8 cellular contexts compared by ENCODE assay signal in genomic region chr16:14070877-14071575, GRCh38.
A peak's percentile ranks its signal among the peaks of the same experiment; 100 is the strongest.
DNase-seq lines count a peak whose midpoint lies in the region; ATAC-seq lines count a peak whose summit lies in the region.

Gene MRTFB, plus strand, starts transcription at chr16:14071319. Its CDS starts 69,288 bp downstream, at chr16:14140607.

- DNase-seq in Ammon's horn (ENCODE audit: low spot score), result peak; percentile 57
- peak; percentile 81 for DNase-seq in NCI-H774 (lab: John Stamatoyannopoulos, UW)
- DNase-seq in activated CD8-positive, alpha-beta memory T cell treated with anti-CD3 and anti-CD28 coated beads for 24 hours, result peak; percentile 95
- DNase-seq in effector CD8-positive, alpha-beta T cell (lab: John Stamatoyannopoulos, UW), result peak; percentile 71
- DNase-seq in medulla oblongata (ENCODE audit: extremely low spot score), result peak; percentile 38
- DNase-seq in stimulated activated CD8-positive, alpha-beta memory T cell treated with anti-CD3 and anti-CD28 coated beads, Interleukin-12 subunit alpha, Interleukin-12 subunit beta, amount 100 ng/mL, for 1 hour (ENCODE audit: low read depth), result peak; percentile 56

- ATAC-seq in GM19043 (IDR thresholded peaks at IDR 0.05; ENCODE audit: low read depth, unreplicated experiment) (peak; percentile 76), HG03342 (IDR thresholded peaks at IDR 0.05; ENCODE audit: unreplicated experiment) (peak; percentile 87)

Comparison
In these comparisons a context has a peak if more than half of its experiments do, and no peak if none do; other contexts are left out.
1. Peak in every context shown above with its lines: DNase-seq and ATAC-seq.
2. DNase-seq: peak in every context shown above with its lines; median percentile 95 in activated CD8-positive, alpha-beta memory T cell treated with anti-CD3 and anti-CD28 coated beads for 24 hours; 81 in NCI-H774; 71 in effector CD8-positive, alpha-beta T cell; 57 in Ammon's horn; 56 in stimulated activated CD8-positive, alpha-beta memory T cell treated with anti-CD3 and anti-CD28 coated beads, Interleukin-12 subunit alpha, Interleukin-12 subunit beta, amount 100 ng/mL, for 1 hour; 38 in medulla oblongata.